Comparison of ENCODE assay signal across 1 cellular context in the genomic region with DNA sequence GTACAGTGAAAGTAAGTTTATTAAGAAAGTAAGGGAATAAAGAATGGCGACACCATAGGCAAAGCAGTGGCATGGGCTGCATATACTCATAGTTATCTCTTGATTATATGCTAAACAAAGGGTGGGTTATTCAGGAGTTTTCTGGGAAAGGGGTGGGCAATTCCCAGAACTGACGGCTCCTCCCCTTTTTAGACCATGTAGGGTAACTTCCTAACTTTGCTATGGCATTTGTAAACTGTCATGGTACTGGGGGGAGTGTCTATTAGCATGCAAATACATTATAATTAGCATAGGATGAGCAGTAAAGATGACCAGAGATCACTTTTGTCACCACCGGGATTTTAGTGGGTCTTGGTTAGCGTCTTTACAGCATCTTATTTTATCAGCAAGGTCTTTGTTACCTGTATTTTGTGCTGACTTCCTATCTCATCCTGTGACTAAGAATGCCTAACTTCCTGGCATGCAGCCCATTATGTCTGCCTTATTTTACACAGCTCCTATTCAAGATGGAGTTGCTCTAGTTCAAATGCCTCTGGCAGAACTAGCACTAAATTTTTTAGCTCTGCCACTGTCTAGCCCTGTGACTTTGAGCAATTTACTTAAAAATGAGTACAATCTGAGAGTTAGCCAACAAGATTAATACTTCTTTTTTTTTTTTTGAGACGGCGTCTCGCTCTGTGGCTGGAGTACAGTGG.
TF ChIP-seq lines count a peak whose summit lies in the region.

No MANE protein-coding gene starts in this region.

TF ChIP-seq in K562, 482 proteins besides CTCF, POLR2A, EP300 and RAD21 (continues in another document):
- TF ChIP-seq ZNF224 (CRISPR knock-in tag; IDR thresholded peaks at IDR 0.05) (no peak), ZNF583 (CRISPR knock-in tag; IDR thresholded peaks at IDR 0.05) (peak; percentile 70; the same call in 1 of the 2 replicates), BACH1 (tag; IDR thresholded peaks at IDR 0.05) (peak; percentile 60; the same call in 1 of the 2 replicates), TEAD1 (CRISPR knock-in tag; IDR thresholded peaks at IDR 0.05) (0 out of 4 replicates have a peak, but pooled peaks of 1 of the 2 experiments have one; percentile 56), NR2C1 (IDR thresholded peaks at IDR 0.05) (no peak), NR2C1 (tag; IDR thresholded peaks at IDR 0.05) (peak; percentile 85), DNMT1 (IDR thresholded peaks at IDR 0.05) (no peak), GABPA (tag; conservative IDR thresholded peaks at IDR 0.05; ENCODE audit: low read depth) (no peak), GTF2A2 (tag; IDR thresholded peaks at IDR 0.05) (peak; percentile 73; the same call in 1 of the 2 replicates), ILK (tag; IDR thresholded peaks at IDR 0.05; ENCODE audit: borderline replicate concordance, low read depth) (peak; percentile 70; the same call in 1 of the 2 replicates), ZSCAN32 (CRISPR knock-in tag; IDR thresholded peaks at IDR 0.05) (no peak), FOSL1 (tag; conservative IDR thresholded peaks at IDR 0.05) (peak; percentile 50; the same call in 1 of the 2 replicates), ZNF311 (CRISPR knock-in tag; IDR thresholded peaks at IDR 0.05) (0 out of 2 replicates have a peak, but pooled peaks have one; percentile 74), PYGO2 (tag; IDR thresholded peaks at IDR 0.05) (peak; percentile 84), NFXL1 (CRISPR knock-in tag; IDR thresholded peaks at IDR 0.05) (no peak), HEY1 (CRISPR knock-in tag; IDR thresholded peaks at IDR 0.05; ENCODE audit: borderline replicate concordance) (no peak), SRF (CRISPR knock-in tag; IDR thresholded peaks at IDR 0.05) (peak in 1 of 2 experiments; percentile 82; a peak in 2 of 4 replicates), SRSF7 (optimal IDR thresholded peaks at IDR 0.05; ENCODE audit: low read depth, low read length) (no peak), RFX1 (IDR thresholded peaks at IDR 0.05) (no peak), FIP1L1 (IDR thresholded peaks at IDR 0.05; ENCODE audit: low read depth, low read length, poor library complexity, severe bottlenecking) (no peak)
- TF ChIP-seq, protein P1, sequence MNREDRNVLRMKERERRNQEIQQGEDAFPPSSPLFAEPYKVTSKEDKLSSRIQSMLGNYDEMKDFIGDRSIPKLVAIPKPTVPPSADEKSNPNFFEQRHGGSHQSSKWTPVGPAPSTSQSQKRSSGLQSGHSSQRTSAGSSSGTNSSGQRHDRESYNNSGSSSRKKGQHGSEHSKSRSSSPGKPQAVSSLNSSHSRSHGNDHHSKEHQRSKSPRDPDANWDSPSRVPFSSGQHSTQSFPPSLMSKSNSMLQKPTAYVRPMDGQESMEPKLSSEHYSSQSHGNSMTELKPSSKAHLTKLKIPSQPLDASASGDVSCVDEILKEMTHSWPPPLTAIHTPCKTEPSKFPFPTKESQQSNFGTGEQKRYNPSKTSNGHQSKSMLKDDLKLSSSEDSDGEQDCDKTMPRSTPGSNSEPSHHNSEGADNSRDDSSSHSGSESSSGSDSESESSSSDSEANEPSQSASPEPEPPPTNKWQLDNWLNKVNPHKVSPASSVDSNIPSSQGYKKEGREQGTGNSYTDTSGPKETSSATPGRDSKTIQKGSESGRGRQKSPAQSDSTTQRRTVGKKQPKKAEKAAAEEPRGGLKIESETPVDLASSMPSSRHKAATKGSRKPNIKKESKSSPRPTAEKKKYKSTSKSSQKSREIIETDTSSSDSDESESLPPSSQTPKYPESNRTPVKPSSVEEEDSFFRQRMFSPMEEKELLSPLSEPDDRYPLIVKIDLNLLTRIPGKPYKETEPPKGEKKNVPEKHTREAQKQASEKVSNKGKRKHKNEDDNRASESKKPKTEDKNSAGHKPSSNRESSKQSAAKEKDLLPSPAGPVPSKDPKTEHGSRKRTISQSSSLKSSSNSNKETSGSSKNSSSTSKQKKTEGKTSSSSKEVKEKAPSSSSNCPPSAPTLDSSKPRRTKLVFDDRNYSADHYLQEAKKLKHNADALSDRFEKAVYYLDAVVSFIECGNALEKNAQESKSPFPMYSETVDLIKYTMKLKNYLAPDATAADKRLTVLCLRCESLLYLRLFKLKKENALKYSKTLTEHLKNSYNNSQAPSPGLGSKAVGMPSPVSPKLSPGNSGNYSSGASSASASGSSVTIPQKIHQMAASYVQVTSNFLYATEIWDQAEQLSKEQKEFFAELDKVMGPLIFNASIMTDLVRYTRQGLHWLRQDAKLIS (CRISPR knock-in tag; IDR thresholded peaks at IDR 0.05) = no peak
- TF ChIP-seq, protein P2, sequence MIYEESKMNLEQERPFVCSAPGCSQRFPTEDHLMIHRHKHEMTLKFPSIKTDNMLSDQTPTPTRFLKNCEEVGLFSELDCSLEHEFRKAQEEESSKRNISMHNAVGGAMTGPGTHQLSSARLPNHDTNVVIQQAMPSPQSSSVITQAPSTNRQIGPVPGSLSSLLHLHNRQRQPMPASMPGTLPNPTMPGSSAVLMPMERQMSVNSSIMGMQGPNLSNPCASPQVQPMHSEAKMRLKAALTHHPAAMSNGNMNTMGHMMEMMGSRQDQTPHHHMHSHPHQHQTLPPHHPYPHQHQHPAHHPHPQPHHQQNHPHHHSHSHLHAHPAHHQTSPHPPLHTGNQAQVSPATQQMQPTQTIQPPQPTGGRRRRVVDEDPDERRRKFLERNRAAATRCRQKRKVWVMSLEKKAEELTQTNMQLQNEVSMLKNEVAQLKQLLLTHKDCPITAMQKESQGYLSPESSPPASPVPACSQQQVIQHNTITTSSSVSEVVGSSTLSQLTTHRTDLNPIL (CRISPR knock-in tag; IDR thresholded peaks at IDR 0.05) = no peak
- TF ChIP-seq, protein P3, sequence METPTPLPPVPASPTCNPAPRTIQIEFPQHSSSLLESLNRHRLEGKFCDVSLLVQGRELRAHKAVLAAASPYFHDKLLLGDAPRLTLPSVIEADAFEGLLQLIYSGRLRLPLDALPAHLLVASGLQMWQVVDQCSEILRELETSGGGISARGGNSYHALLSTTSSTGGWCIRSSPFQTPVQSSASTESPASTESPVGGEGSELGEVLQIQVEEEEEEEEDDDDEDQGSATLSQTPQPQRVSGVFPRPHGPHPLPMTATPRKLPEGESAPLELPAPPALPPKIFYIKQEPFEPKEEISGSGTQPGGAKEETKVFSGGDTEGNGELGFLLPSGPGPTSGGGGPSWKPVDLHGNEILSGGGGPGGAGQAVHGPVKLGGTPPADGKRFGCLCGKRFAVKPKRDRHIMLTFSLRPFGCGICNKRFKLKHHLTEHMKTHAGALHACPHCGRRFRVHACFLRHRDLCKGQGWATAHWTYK (CRISPR knock-in tag; IDR thresholded peaks at IDR 0.05) = peak; percentile 68; the same call in 1 of the 2 replicates
- TF ChIP-seq, protein P4, sequence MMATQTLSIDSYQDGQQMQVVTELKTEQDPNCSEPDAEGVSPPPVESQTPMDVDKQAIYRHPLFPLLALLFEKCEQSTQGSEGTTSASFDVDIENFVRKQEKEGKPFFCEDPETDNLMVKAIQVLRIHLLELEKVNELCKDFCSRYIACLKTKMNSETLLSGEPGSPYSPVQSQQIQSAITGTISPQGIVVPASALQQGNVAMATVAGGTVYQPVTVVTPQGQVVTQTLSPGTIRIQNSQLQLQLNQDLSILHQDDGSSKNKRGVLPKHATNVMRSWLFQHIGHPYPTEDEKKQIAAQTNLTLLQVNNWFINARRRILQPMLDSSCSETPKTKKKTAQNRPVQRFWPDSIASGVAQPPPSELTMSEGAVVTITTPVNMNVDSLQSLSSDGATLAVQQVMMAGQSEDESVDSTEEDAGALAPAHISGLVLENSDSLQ (IDR thresholded peaks at IDR 0.05) = peak; percentile 61
- TF ChIP-seq, protein P5, sequence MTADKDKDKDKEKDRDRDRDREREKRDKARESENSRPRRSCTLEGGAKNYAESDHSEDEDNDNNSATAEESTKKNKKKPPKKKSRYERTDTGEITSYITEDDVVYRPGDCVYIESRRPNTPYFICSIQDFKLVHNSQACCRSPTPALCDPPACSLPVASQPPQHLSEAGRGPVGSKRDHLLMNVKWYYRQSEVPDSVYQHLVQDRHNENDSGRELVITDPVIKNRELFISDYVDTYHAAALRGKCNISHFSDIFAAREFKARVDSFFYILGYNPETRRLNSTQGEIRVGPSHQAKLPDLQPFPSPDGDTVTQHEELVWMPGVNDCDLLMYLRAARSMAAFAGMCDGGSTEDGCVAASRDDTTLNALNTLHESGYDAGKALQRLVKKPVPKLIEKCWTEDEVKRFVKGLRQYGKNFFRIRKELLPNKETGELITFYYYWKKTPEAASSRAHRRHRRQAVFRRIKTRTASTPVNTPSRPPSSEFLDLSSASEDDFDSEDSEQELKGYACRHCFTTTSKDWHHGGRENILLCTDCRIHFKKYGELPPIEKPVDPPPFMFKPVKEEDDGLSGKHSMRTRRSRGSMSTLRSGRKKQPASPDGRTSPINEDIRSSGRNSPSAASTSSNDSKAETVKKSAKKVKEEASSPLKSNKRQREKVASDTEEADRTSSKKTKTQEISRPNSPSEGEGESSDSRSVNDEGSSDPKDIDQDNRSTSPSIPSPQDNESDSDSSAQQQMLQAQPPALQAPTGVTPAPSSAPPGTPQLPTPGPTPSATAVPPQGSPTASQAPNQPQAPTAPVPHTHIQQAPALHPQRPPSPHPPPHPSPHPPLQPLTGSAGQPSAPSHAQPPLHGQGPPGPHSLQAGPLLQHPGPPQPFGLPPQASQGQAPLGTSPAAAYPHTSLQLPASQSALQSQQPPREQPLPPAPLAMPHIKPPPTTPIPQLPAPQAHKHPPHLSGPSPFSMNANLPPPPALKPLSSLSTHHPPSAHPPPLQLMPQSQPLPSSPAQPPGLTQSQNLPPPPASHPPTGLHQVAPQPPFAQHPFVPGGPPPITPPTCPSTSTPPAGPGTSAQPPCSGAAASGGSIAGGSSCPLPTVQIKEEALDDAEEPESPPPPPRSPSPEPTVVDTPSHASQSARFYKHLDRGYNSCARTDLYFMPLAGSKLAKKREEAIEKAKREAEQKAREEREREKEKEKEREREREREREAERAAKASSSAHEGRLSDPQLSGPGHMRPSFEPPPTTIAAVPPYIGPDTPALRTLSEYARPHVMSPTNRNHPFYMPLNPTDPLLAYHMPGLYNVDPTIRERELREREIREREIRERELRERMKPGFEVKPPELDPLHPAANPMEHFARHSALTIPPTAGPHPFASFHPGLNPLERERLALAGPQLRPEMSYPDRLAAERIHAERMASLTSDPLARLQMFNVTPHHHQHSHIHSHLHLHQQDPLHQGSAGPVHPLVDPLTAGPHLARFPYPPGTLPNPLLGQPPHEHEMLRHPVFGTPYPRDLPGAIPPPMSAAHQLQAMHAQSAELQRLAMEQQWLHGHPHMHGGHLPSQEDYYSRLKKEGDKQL (CRISPR knock-in tag; IDR thresholded peaks at IDR 0.05; ENCODE audit: borderline replicate concordance) = no peak
- TF ChIP-seq, protein P6, sequence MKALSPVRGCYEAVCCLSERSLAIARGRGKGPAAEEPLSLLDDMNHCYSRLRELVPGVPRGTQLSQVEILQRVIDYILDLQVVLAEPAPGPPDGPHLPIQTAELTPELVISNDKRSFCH (CRISPR knock-in tag; IDR thresholded peaks at IDR 0.05) = peak; percentile 34; the same call in 1 of the 2 replicates
- TF ChIP-seq, protein P6 (tag; IDR thresholded peaks at IDR 0.05) = no peak
- TF ChIP-seq, protein P7, sequence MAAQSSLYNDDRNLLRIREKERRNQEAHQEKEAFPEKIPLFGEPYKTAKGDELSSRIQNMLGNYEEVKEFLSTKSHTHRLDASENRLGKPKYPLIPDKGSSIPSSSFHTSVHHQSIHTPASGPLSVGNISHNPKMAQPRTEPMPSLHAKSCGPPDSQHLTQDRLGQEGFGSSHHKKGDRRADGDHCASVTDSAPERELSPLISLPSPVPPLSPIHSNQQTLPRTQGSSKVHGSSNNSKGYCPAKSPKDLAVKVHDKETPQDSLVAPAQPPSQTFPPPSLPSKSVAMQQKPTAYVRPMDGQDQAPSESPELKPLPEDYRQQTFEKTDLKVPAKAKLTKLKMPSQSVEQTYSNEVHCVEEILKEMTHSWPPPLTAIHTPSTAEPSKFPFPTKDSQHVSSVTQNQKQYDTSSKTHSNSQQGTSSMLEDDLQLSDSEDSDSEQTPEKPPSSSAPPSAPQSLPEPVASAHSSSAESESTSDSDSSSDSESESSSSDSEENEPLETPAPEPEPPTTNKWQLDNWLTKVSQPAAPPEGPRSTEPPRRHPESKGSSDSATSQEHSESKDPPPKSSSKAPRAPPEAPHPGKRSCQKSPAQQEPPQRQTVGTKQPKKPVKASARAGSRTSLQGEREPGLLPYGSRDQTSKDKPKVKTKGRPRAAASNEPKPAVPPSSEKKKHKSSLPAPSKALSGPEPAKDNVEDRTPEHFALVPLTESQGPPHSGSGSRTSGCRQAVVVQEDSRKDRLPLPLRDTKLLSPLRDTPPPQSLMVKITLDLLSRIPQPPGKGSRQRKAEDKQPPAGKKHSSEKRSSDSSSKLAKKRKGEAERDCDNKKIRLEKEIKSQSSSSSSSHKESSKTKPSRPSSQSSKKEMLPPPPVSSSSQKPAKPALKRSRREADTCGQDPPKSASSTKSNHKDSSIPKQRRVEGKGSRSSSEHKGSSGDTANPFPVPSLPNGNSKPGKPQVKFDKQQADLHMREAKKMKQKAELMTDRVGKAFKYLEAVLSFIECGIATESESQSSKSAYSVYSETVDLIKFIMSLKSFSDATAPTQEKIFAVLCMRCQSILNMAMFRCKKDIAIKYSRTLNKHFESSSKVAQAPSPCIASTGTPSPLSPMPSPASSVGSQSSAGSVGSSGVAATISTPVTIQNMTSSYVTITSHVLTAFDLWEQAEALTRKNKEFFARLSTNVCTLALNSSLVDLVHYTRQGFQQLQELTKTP (IDR thresholded peaks at IDR 0.05; ENCODE audit: low read depth in 1 of 2, partially characterized antibody in 2 of 2) = no peak
- TF ChIP-seq, protein P8, sequence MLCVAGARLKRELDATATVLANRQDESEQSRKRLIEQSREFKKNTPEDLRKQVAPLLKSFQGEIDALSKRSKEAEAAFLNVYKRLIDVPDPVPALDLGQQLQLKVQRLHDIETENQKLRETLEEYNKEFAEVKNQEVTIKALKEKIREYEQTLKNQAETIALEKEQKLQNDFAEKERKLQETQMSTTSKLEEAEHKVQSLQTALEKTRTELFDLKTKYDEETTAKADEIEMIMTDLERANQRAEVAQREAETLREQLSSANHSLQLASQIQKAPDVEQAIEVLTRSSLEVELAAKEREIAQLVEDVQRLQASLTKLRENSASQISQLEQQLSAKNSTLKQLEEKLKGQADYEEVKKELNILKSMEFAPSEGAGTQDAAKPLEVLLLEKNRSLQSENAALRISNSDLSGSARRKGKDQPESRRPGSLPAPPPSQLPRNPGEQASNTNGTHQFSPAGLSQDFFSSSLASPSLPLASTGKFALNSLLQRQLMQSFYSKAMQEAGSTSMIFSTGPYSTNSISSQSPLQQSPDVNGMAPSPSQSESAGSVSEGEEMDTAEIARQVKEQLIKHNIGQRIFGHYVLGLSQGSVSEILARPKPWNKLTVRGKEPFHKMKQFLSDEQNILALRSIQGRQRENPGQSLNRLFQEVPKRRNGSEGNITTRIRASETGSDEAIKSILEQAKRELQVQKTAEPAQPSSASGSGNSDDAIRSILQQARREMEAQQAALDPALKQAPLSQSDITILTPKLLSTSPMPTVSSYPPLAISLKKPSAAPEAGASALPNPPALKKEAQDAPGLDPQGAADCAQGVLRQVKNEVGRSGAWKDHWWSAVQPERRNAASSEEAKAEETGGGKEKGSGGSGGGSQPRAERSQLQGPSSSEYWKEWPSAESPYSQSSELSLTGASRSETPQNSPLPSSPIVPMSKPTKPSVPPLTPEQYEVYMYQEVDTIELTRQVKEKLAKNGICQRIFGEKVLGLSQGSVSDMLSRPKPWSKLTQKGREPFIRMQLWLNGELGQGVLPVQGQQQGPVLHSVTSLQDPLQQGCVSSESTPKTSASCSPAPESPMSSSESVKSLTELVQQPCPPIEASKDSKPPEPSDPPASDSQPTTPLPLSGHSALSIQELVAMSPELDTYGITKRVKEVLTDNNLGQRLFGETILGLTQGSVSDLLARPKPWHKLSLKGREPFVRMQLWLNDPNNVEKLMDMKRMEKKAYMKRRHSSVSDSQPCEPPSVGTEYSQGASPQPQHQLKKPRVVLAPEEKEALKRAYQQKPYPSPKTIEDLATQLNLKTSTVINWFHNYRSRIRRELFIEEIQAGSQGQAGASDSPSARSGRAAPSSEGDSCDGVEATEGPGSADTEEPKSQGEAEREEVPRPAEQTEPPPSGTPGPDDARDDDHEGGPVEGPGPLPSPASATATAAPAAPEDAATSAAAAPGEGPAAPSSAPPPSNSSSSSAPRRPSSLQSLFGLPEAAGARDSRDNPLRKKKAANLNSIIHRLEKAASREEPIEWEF (CRISPR knock-in tag; IDR thresholded peaks at IDR 0.05) = peak; percentile 79
